Comparison of ENCODE assay signal across 1 cellular context in genomic region chr7:36865019-36865418, GRCh38.
TF ChIP-seq lines count a peak whose summit lies in the region.

No MANE protein-coding gene starts in this region.

TF ChIP-seq in SK-N-SH treated with all-trans-retinoic acid at 6 μM for 48 hours, 23 proteins besides CTCF, POLR2A, EP300 and RAD21 (continued from another document):
- no peak for TF ChIP-seq PATZ1 (CRISPR knock-in tag; IDR thresholded peaks at IDR 0.05; ENCODE audit: borderline replicate concordance)
- TF ChIP-seq GLIS3 (CRISPR knock-in tag; IDR thresholded peaks at IDR 0.05): no peak
- no peak for TF ChIP-seq OSR1 (CRISPR knock-in tag; IDR thresholded peaks at IDR 0.05)
- TF ChIP-seq ZNF565 (CRISPR knock-in tag; conservative IDR thresholded peaks at IDR 0.05; ENCODE audit: low read depth): no peak
- TF ChIP-seq SNAI2 (CRISPR knock-in tag; IDR thresholded peaks at IDR 0.05): peak; percentile 52; the same call in 1 of the 2 replicates
- TF ChIP-seq PPARA (CRISPR knock-in tag; IDR thresholded peaks at IDR 0.05; ENCODE audit: borderline replicate concordance): no peak
- TF ChIP-seq TSHZ2 (CRISPR knock-in tag; IDR thresholded peaks at IDR 0.05): 0 out of 2 replicates have a peak, but pooled peaks have one; percentile 15
- TF ChIP-seq CSDC2 (CRISPR knock-in tag; IDR thresholded peaks at IDR 0.05): no peak
- no peak for TF ChIP-seq ARNTL (CRISPR knock-in tag; IDR thresholded peaks at IDR 0.05; ENCODE audit: borderline replicate concordance, low read depth)
- TF ChIP-seq ZFP3 (CRISPR knock-in tag; IDR thresholded peaks at IDR 0.05): no peak
- TF ChIP-seq TOX (CRISPR knock-in tag; IDR thresholded peaks at IDR 0.05; ENCODE audit: borderline replicate concordance): no peak
- TF ChIP-seq ESRRG (CRISPR knock-in tag; IDR thresholded peaks at IDR 0.05): no peak
- TF ChIP-seq ZFP30 (CRISPR knock-in tag; IDR thresholded peaks at IDR 0.05): no peak
- TF ChIP-seq POU6F1 (CRISPR knock-in tag; IDR thresholded peaks at IDR 0.05; ENCODE audit: borderline replicate concordance, low read depth): no peak
- TF ChIP-seq BACH2 (CRISPR knock-in tag; IDR thresholded peaks at IDR 0.05; ENCODE audit: borderline replicate concordance): no peak
- no peak for TF ChIP-seq ZNF70 (CRISPR knock-in tag; IDR thresholded peaks at IDR 0.05)
- no peak for TF ChIP-seq ZNF8 (CRISPR knock-in tag; IDR thresholded peaks at IDR 0.05)
- peak; percentile 66 for TF ChIP-seq ISL1 (CRISPR knock-in tag; IDR thresholded peaks at IDR 0.05)
